ENCODE assay signal across 21 cellular contexts in the genomic region with DNA sequence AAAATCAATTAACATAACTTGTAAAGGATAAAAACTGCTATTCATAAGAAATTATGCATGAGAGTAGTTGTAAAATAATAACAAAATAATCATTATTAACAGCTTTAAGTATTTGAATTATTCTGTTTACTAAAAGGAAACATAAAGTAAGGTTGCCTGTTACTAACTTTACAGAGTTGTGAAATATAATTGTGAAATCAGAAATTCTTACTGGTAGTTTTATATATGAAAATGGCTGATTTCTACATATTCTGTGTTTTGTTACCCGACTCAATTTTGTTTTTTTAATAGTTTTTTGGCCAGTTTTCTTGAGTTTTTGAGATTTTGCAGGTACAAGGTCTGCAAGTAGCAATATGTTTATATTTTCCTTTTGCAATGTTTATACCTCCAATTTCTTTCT.
"Had no signal": no experiment of that assay in that cellular context is flagged by ENCODE, and none has a peak within 500 bp of the region (broad histone marks: within the 10 kb centered on the region; RNA-seq: fewer than 3 reads in every experiment).

No MANE protein-coding gene starts in this region.

- H3K4me1 ChIP-seq: uterus had no signal

- H3K27ac Mint-ChIP-seq: naive B cell, type B pancreatic cell had no signal

- H3K27ac ChIP-seq: dorsolateral prefrontal cortex, gastroesophageal sphincter, neutrophil, right atrium auricular region, sigmoid colon, suprapubic skin, thyroid gland, uterus had no signal

- H3K9me3 ChIP-seq: thyroid gland, uterus had no signal

- DNase-seq: cortex of kidney; dorsolateral prefrontal cortex; effector CD8-positive, alpha-beta T cell; glutamatergic neuron; left colon; left ventricle myocardium superior; mesendoderm; naive B cell; sigmoid colon; stimulated activated CD4-positive, alpha-beta T cell treated with anti-CD3 and anti-CD28 coated beads, Interleukin-2, amount 100 ng/mL, for 48 hours; stimulated activated naive CD8-positive, alpha-beta T cell treated with anti-CD3 and anti-CD28 coated beads, Interleukin-15, Interleukin-2, amounts not matched to agents 100 U/mL and 50 U/mL, for 24 hours; thyroid gland; uterus had no signal

- H3K4me3 Mint-ChIP-seq: naive B cell, type B pancreatic cell had no signal

- H3K27me3 Mint-ChIP-seq: naive B cell, type B pancreatic cell had no signal

- ATAC-seq: esophagus mucosa; gastroesophageal sphincter; left colon; left ventricle myocardium superior; stimulated activated naive CD8-positive, alpha-beta T cell treated with anti-CD3 and anti-CD28 coated beads, Interleukin-15, Interleukin-2, amounts not matched to agents 100 U/mL and 50 U/mL, for 24 hours had no signal

- H3K36me3 ChIP-seq: gastroesophageal sphincter, neutrophil, right atrium auricular region, sigmoid colon, suprapubic skin, thyroid gland, uterus had no signal

- H3K4me3 ChIP-seq: dorsolateral prefrontal cortex, gastroesophageal sphincter, lung, right atrium auricular region, sigmoid colon, smooth muscle cell, suprapubic skin, thyroid gland, uterus had no signal
